In the genomic region with DNA sequence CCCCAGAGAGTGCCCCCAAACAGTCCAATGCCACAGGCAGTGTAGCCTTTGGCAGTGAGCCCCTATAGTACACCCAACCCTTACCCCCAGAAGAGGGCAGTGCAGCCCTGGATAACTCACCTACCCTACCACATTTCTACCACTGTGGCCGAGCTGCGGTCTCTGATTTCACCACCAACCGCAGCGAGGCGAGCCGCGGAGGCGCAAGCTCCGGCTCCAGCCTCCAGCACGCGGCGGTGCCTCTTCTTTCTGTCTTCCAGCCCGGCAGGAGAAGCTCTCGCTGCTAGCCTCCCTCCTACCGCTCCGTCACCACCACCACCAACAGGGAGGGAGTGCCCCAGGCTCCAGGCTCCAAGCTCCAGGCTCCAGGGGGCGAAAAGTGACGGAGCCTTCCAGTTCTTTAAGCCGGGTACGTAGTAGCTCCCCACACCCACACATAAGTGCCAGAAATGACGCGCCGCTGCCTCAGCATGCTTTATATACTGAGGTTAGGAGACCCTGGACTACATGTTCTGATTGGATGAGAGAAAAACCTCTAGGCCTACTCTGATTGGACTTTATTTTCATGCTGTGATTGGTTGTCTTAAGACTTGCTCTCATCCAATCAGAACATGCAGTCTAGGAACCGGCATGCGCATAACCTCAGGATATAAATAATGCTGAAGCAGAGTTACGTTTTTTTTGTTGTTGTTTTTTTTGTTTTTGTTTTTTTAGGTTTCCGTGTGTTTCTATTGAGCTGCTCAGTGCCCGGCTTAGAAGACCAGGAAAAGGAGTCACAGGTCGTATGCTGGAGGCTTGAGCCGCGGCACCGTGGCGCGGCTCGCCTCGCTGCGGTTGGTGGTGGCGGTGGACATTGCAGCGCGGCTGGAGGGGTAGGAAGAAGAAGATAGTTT, we compare ENCODE assay signal across 9 cellular contexts. TPM values are rescaled to one million over a fixed set of nuclear protein-coding genes. Genes with fewer than 3 reads are reported as not detected.
DNase-seq lines count a peak whose midpoint lies in the region; ATAC-seq lines count a peak whose summit lies in the region.
"Had no signal": no experiment of that assay in that cellular context is flagged by ENCODE, and none has a peak within 500 bp of the region (broad histone marks: within the 10 kb centered on the region; RNA-seq: fewer than 3 reads in every experiment).

A gene (plus strand): TSS at position 645 of the 893 bp plus-strand sequence.

- ATAC-seq in activated naive CD4-positive, alpha-beta T cell treated with anti-CD3 and anti-CD28 coated beads, Interleukin-2, amount 50 U/mL, for 72 hours, result peak; percentile 83 to 98
- no peak for ATAC-seq in HG02610 (IDR thresholded peaks at IDR 0.05; ENCODE audit: unreplicated experiment)

- WGBS in HUES64, result 9% methylated on average over 40 of the region's 40 CpGs

- H3K36me3 ChIP-seq in HUES64 (ENCODE audit: insufficient read depth, low read length) (peaks cover 4% of the 10 kb centered on the region), iPS-20b (ENCODE audit: insufficient read depth, low read depth, low read length) (no peaks in the 10 kb centered on the region)

- H3K36me3 Mint-ChIP-seq in activated naive CD4-positive, alpha-beta T cell treated with anti-CD3 and anti-CD28 coated beads, Interleukin-2, amount 50 U/mL, for 72 hours, result no peaks in the 10 kb centered on the region
- H3K36me3 Mint-ChIP-seq: naive thymus-derived CD8-positive, alpha-beta T cell had no signal

- H3K4me3 ChIP-seq in HUES64 (ENCODE audit: low read length) (peak within 1 kb of the TSS; percentile 78), iPS-20b (ENCODE audit: low read length) (peak within 1 kb of the TSS; percentile 76)

- no peak within 1 kb of the TSS for H3K27ac Mint-ChIP-seq in activated naive CD4-positive, alpha-beta T cell treated with anti-CD3 and anti-CD28 coated beads, Interleukin-2, amount 50 U/mL, for 72 hours
- H3K27ac Mint-ChIP-seq: naive thymus-derived CD8-positive, alpha-beta T cell had no signal

- H3K9ac ChIP-seq in HUES64 (ENCODE audit: low read depth, low read length) (peak within 1 kb of the TSS; percentile 89), iPS-20b (ENCODE audit: low read depth, low read length) (peak within 1 kb of the TSS; percentile 80)

- peak within 1 kb of the TSS; percentile 89 for H3K27ac ChIP-seq in HUES64 (ENCODE audit: low read depth, low read length)
- no peak within 1 kb of the TSS for H3K27ac ChIP-seq in iPS-20b (ENCODE audit: low read length)

- H3K4me1 ChIP-seq in HUES64 (ENCODE audit: insufficient read depth, low read length), result peaks cover 3% of the 10 kb centered on the region; the same call in 1 of the 2 replicates
- no peaks in the 10 kb centered on the region for H3K4me1 ChIP-seq in iPS-20b (ENCODE audit: insufficient read depth, low read length)

- H3K27me3 ChIP-seq in HUES64 (ENCODE audit: insufficient read depth, low read length), result no peaks in the 10 kb centered on the region
- no peaks in the 10 kb centered on the region for H3K27me3 ChIP-seq in iPS-20b (ENCODE audit: insufficient read depth, low read length)

- H3K9me3 ChIP-seq in HUES64 (ENCODE audit: insufficient read depth, low read depth, low read length) (peaks cover 8% of the 10 kb centered on the region; the same call in 1 of the 2 replicates), iPS-20b (ENCODE audit: insufficient read depth, low read depth, low read length) (peaks cover 4% of the 10 kb centered on the region; the same call in 1 of the 2 replicates)

- no peaks in the 10 kb centered on the region for H3K9me3 Mint-ChIP-seq in activated naive CD4-positive, alpha-beta T cell treated with anti-CD3 and anti-CD28 coated beads, Interleukin-2, amount 50 U/mL, for 72 hours
- H3K9me3 Mint-ChIP-seq: naive thymus-derived CD8-positive, alpha-beta T cell had no signal

- DNase-seq in Caki2 (ENCODE audit: low read depth) (peak; percentile 92), NCI-H82 (lab: John Stamatoyannopoulos, UW) (peak; percentile 86), middle frontal gyrus (ENCODE audit: extremely low spot score, low spot score) (no peak)
- DNase-seq in activated naive CD4-positive, alpha-beta T cell treated with anti-CD3 and anti-CD28 coated beads, Interleukin-2, amount 50 U/mL, for 72 hours (ENCODE audit: low spot score in 2 of 2), result peak in 1 of 2 donors; percentile 23
- peak; percentile 46 for DNase-seq in stimulated activated CD4-positive, alpha-beta T cell treated with anti-CD3 and anti-CD28 coated beads, Interleukin-1b, Interleukin-23, amount 100 ng/mL, for 48 hours

- in situ Hi-C loops in Caki2 (cut with HindIII; ENCODE audit: low pct_unique_long_range_greater_than_20kb, low sequenced_read_pairs), result no loop called here

RNA-seq across cellular contexts. Expression of the gene that starts here (rescaled TPM):
- total RNA-seq in Caki2 (2014; rRNA removed; shearing (Covaris generic); ENCODE audit: low replicate concordance), result 1.4 and 5.8 TPM in 2 replicates
- polyA plus RNA-seq in HUES64 (2013, experiment 1 of 2), result 1.8 TPM
- 2.2 TPM for polyA plus RNA-seq in HUES64 (2013, experiment 2 of 2)
- not detected for total RNA-seq in activated naive CD4-positive, alpha-beta T cell treated with anti-CD3 and anti-CD28 coated beads, Interleukin-2, amount 50 U/mL, for 72 hours
- total RNA-seq: naive thymus-derived CD8-positive, alpha-beta T cell had no signal
- polyA plus RNA-seq: naive thymus-derived CD8-positive, alpha-beta T cell had no signal

Comparison
In these comparisons a context has a peak if more than half of its experiments do, and no peak if none do; other contexts are left out.
1. Peak in ATAC-seq in activated naive CD4-positive, alpha-beta T cell treated with anti-CD3 and anti-CD28 coated beads, Interleukin-2, amount 50 U/mL, for 72 hours; RNA of the gene not detected or under 1 TPM.